In genomic region chr12:76236640-76237039, GRCh38 we compare ENCODE assay signal across 16 cellular contexts.
DNase-seq lines count a peak whose midpoint lies in the region; ATAC-seq, FAIRE-seq and TF ChIP-seq lines count a peak whose summit lies in the region.
"Had no signal": no experiment of that assay in that cellular context is flagged by ENCODE, and none has a peak within 500 bp of the region (broad histone marks: within the 10 kb centered on the region; RNA-seq: fewer than 3 reads in every experiment).

No MANE protein-coding gene starts in this region.

- H3K27me3 ChIP-seq in brain microvascular endothelial cell (replicated peaks) (no peaks in the 10 kb centered on the region), kidney epithelial cell (ENCODE audit: control insufficient read depth, insufficient read depth, low read length) (no peaks in the 10 kb centered on the region)
- H3K27me3 ChIP-seq: gastroesophageal sphincter had no signal

- H3K9me3 Mint-ChIP-seq in activated T-cell treated with anti-CD3 and anti-CD28 coated beads, Interleukin-2, amount 50 U/mL, for 72 hours = no peaks in the 10 kb centered on the region

- no peaks in the 10 kb centered on the region for H3K36me3 Mint-ChIP-seq in activated T-cell treated with anti-CD3 and anti-CD28 coated beads, Interleukin-2, amount 50 U/mL, for 72 hours (ENCODE audit: insufficient read depth in 2 of 2)
- H3K36me3 Mint-ChIP-seq: brain had no signal

- peak; percentile 82 for DNase-seq in DMS53 (lab: John Stamatoyannopoulos, UW)
- peak; percentile 82 for DNase-seq in LoVo (ENCODE audit: low spot score)
- peak; percentile 73 for DNase-seq in brain microvascular endothelial cell
- peak; percentile 85 for DNase-seq in kidney epithelial cell (ENCODE audit: low read depth)
- DNase-seq in GM12891 (ENCODE audit: insufficient read length, low spot score) = no peak
- no peak for DNase-seq in activated T-cell treated with anti-CD3 and anti-CD28 coated beads for 4 hours
- no peak for DNase-seq in activated T-cell treated with anti-CD3 and anti-CD28 coated beads, Interleukin-2, amount 50 U/mL, for 72 hours
- DNase-seq: activated gamma-delta T cell; AML-193; effector memory CD4-positive, alpha-beta T cell; mucosa of descending colon; NCI-H1092 treated with DMSO at 0.1 percent for 48 hours had no signal

- TF ChIP-seq CTCF in brain microvascular endothelial cell (IDR thresholded peaks at IDR 0.05; ENCODE audit: low read depth, low read length, missing control alignments) (no peak), kidney epithelial cell (IDR thresholded peaks at IDR 0.05; ENCODE audit: insufficient read depth, low read length, poor library complexity, severe bottlenecking) (no peak)

- no peaks in the 10 kb centered on the region for H3K27me3 Mint-ChIP-seq in activated T-cell treated with anti-CD3 and anti-CD28 coated beads, Interleukin-2, amount 50 U/mL, for 72 hours (ENCODE audit: low read depth)

- no peak overlapping the region for H3K27ac ChIP-seq in brain microvascular endothelial cell
- H3K27ac ChIP-seq: gastroesophageal sphincter, parathyroid adenoma had no signal

- ATAC-seq in GM19023 (IDR thresholded peaks at IDR 0.05; ENCODE audit: unreplicated experiment) = no peak
- ATAC-seq in activated T-cell treated with anti-CD3 and anti-CD28 coated beads, Interleukin-2, amount 50 U/mL, for 72 hours (replicated peaks in 1 of 2) = no peak
- ATAC-seq: gastroesophageal sphincter, mucosa of descending colon had no signal

- TF ChIP-seq POLR2A in GM12891 (IDR thresholded peaks at IDR 0.05; ENCODE audit: low read depth, low read length) = no peak

- H3K36me3 ChIP-seq in brain microvascular endothelial cell (replicated peaks) (no peaks in the 10 kb centered on the region), kidney epithelial cell (ENCODE audit: control insufficient read depth, insufficient read depth, low read length) (no peaks in the 10 kb centered on the region)
- H3K36me3 ChIP-seq: gastroesophageal sphincter had no signal

- in situ Hi-C loops in brain microvascular endothelial cell (cut with HindIII; ENCODE audit: low pct_ligation_motif_present, low sequenced_read_pairs) = no loop called here

- H3K4me1 Mint-ChIP-seq in activated T-cell treated with anti-CD3 and anti-CD28 coated beads, Interleukin-2, amount 50 U/mL, for 72 hours (ENCODE audit: low read depth) = no peaks in the 10 kb centered on the region
- H3K4me1 Mint-ChIP-seq: brain had no signal

- H3K27ac Mint-ChIP-seq in activated T-cell treated with anti-CD3 and anti-CD28 coated beads, Interleukin-2, amount 50 U/mL, for 72 hours = no peak overlapping the region
- H3K27ac Mint-ChIP-seq: brain had no signal

- H3K4me3 ChIP-seq in brain microvascular endothelial cell (ENCODE audit: low read depth, low read length) (no peak overlapping the region), kidney epithelial cell (ENCODE audit: low read depth, low read length) (no peak overlapping the region)
- H3K4me3 ChIP-seq: gastroesophageal sphincter, mucosa of descending colon had no signal

- no peak overlapping the region for H3K4me3 Mint-ChIP-seq in activated T-cell treated with anti-CD3 and anti-CD28 coated beads, Interleukin-2, amount 50 U/mL, for 72 hours
- H3K4me3 Mint-ChIP-seq: brain had no signal

- FAIRE-seq in GM12891 (lab: Jason Lieb, UNC) = no peak

TF ChIP-seq in GM12891, 5 proteins besides CTCF, POLR2A, EP300 and RAD21:
- TF ChIP-seq PAX5 (IDR thresholded peaks at IDR 0.05; ENCODE audit: insufficient read depth, low read length, severe bottlenecking) = no peak
- TF ChIP-seq POLR2AphosphoS5 (IDR thresholded peaks at IDR 0.05; ENCODE audit: low read depth, low read length) = no peak
- no peak for TF ChIP-seq TAF1 (IDR thresholded peaks at IDR 0.05; ENCODE audit: low read depth, low read length)
- TF ChIP-seq SPI1 (IDR thresholded peaks at IDR 0.05; ENCODE audit: low read depth, low read length) = no peak
- TF ChIP-seq POU2F2 (IDR thresholded peaks at IDR 0.05; ENCODE audit: low read depth, low read length) = no peak

Comparison
In these comparisons a context has a peak if more than half of its experiments do, and no peak if none do; other contexts are left out.
1. DNase-seq: peak in DMS53 (single experiment), LoVo (single experiment), brain microvascular endothelial cell (single experiment) and kidney epithelial cell (single experiment); none in GM12891 (single experiment), activated T-cell treated with anti-CD3 and anti-CD28 coated beads for 4 hours (single experiment) and activated T-cell treated with anti-CD3 and anti-CD28 coated beads, Interleukin-2, amount 50 U/mL, for 72 hours (0 of 2).